Comparison of ENCODE assay signal across 1 cellular context in the genomic region with DNA sequence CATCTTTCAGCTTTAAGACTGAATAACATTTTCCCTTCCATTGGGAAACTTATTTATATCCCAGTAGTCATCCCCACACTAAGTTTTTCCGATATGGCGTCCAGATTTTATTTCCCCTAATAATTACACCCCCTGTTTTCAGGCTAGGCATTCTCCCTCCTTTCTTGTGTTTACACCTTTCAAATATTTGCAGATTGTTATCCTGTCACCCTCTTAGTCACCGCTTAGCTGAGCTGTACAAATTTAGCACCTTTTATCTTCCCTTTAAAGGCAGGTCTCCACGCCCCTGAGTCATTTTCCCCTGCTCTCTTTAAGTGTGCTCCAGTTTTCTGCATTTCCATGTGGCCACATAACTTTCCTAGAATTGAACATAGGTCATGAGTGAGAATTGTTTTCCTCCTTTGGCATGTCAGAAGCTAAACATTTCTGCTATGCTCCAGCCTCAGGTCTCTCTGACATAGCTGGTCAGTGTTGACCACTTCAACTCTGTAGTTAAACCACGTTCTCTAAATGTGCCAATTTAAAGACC.
TF ChIP-seq lines count a peak whose summit lies in the region.

No MANE protein-coding gene starts in this region.

TF ChIP-seq in endothelial cell of umbilical vein, 7 proteins besides CTCF, POLR2A, EP300 and RAD21 (continued from another document):
- no peak for TF ChIP-seq GATA2 (IDR thresholded peaks at IDR 0.05; ENCODE audit: insufficient read depth, insufficient read length, low read depth, low read length)
- no peak for TF ChIP-seq POLR2AphosphoS5 (IDR thresholded peaks at IDR 0.05; ENCODE audit: insufficient read depth, low read depth, low read length)
- TF ChIP-seq MAX (IDR thresholded peaks at IDR 0.05; ENCODE audit: insufficient read depth, insufficient read length) = no peak
- no peak for TF ChIP-seq JUN (IDR thresholded peaks at IDR 0.05; ENCODE audit: borderline replicate concordance, insufficient read depth, insufficient read length, low read depth)
